Comparison of ENCODE assay signal across 7 cellular contexts in the genomic region with DNA sequence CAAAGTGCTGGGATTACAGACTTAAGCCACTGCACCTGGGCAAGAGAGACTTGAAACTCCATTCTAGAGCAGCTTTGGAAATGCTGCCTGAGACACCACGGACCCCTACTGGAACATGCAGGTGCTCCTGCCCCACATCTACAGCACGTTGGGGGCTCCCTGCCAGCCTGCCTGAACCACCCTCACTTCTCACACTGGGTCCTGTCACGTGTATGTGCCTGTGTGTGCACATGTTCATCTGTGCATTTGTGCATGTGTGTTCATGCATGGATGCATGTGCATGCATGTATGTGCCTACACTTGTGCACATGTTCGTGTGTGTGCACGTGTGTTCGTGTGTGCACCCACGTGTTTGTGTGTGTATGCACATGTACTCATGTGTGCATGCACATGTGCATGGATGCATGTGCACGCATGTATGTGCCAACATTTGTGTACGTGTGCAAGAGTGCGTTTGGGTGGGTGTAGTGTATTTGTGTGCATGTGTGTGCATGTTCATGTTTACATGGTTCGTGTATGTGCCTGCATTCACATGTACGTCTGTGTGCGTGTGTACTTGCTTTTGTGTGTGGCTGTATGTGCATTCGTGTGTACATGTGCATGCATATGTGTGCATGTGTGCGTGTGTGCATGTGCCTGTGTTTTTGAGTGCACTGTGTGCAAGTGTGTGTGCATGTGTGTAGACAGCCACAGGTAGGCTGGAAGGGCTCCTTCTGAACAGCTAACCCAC.
DNase-seq lines count a peak whose midpoint lies in the region; ATAC-seq, FAIRE-seq and TF ChIP-seq lines count a peak whose summit lies in the region.
"Not testable (repeated sequence)": the region's sequence is repeated elsewhere in the genome, so short reads cannot be mapped to it uniquely, and the experiment has no call there.

No MANE protein-coding gene starts in this region.

- not testable (repeated sequence) for H3K4me3 Mint-ChIP-seq in endothelial cell (ENCODE audit: unreplicated experiment); type B pancreatic cell

- H3K4me1 ChIP-seq in K562 (replicated peaks in 1 of 2; ENCODE audit: control insufficient read depth in 2 of 2, insufficient read depth in 2 of 2, low read length in 2 of 2); prostate gland (replicated peaks): not testable (repeated sequence)

- CTCF ChIA-PET in K562 (lab: Yijun Ruan, JAX; ENCODE audit: low intra/inter-chr PET ratio) = not testable (repeated sequence)

- not testable (repeated sequence) for DNase-seq in HTR-8/SVneo (ENCODE audit: insufficient read length, low spot score); K562 (ENCODE audit: extremely low read depth in 1 of 4, low spot score in 3 of 4); endothelial cell (ENCODE audit: low spot score)
- DNase-seq in inferior parietal cortex (ENCODE audit: extremely low spot score) (peak; percentile 0), mesenteric fat pad (ENCODE audit: low spot score) (peak; percentile 87), prostate gland (ENCODE audit: low spot score) (peak; percentile 3), type B pancreatic cell (ENCODE audit: extremely low spot score, unreplicated experiment) (peak; percentile 58)

- not testable (repeated sequence) for TF ChIP-seq EP300 in K562 (IDR thresholded peaks at IDR 0.05; ENCODE audit: low read length)

- H4K20me1 ChIP-seq in K562 (replicated peaks; ENCODE audit: control insufficient read depth, insufficient read depth, low read length) = not testable (repeated sequence)

- not testable (repeated sequence) for BruUV-seq in K562 (replicated peaks; lab: Mats Ljungman, UMichigan)

- peaks cover 15% of the 10 kb centered on the region for H3K9me3 Mint-ChIP-seq in endothelial cell (ENCODE audit: unreplicated experiment)
- not testable (repeated sequence) for H3K9me3 Mint-ChIP-seq in type B pancreatic cell

- intact Hi-C loops in K562 (cut with micrococcal nuclease); prostate gland (cut with DNase I): not testable (repeated sequence)

- not testable (repeated sequence) for H3K36me3 ChIP-seq in K562 (ENCODE audit: control insufficient read depth, insufficient read depth, low read length); prostate gland

- H3K36me3 Mint-ChIP-seq in endothelial cell (ENCODE audit: low read depth, unreplicated experiment); type B pancreatic cell: not testable (repeated sequence)

- FAIRE-seq in HTR-8/SVneo (lab: Jason Lieb, UNC) (peak; percentile 91), K562 (lab: Jason Lieb, UNC) (peak; percentile 51)

- H3K4me1 Mint-ChIP-seq in endothelial cell (ENCODE audit: unreplicated experiment); type B pancreatic cell (ENCODE audit: unreplicated experiment): not testable (repeated sequence)

- not testable (repeated sequence) for TF ChIP-seq CTCF in K562 (IDR thresholded peaks at IDR 0.05 in 2 of 3, conservative IDR thresholded peaks at IDR 0.05 in 1 of 3; ENCODE audit: insufficient read depth in 2 of 3, low read depth in 1 of 3, low read length in 3 of 3); endothelial cell (IDR thresholded peaks at IDR 0.05; ENCODE audit: unreplicated experiment); prostate gland (IDR thresholded peaks at IDR 0.05); type B pancreatic cell (conservative IDR thresholded peaks at IDR 0.05)

- H2AFZ ChIP-seq in K562 (ENCODE audit: low read depth, low read length) = not testable (repeated sequence)

- not testable (repeated sequence) for TF ChIP-seq POLR2A in K562 (conservative IDR thresholded peaks at IDR 0.05); prostate gland (IDR thresholded peaks at IDR 0.05)

- not testable (repeated sequence) for H3K4me3 ChIP-seq in K562, prostate gland

- H3K27ac ChIP-seq in K562 (ENCODE audit: extremely low read depth, low read depth, low read length); prostate gland: not testable (repeated sequence)

- not testable (repeated sequence) for TF ChIP-seq RAD21 in K562 (CRISPR knock-in tag; conservative IDR thresholded peaks at IDR 0.05 in 1 of 2, IDR thresholded peaks at IDR 0.05 in 1 of 2)

- 0% methylated on average over 14 of the region's 15 CpGs for whole genome bisulfite sequencing in K562 (ENCODE audit: insufficient coverage, low coverage, missing lambda C conversion rate)
- 77% methylated on average over 15 of the region's 15 CpGs for WGBS in prostate gland

- not testable (repeated sequence) for H3K9me3 ChIP-seq in K562 (replicated peaks; ENCODE audit: control insufficient read depth, insufficient read depth, low read depth, low read length); prostate gland

- H3K79me2 ChIP-seq in K562 (ENCODE audit: control insufficient read depth, insufficient read depth, low read length) = not testable (repeated sequence)

- peaks cover 16% of the 10 kb centered on the region for H3K27me3 Mint-ChIP-seq in endothelial cell (ENCODE audit: unreplicated experiment)
- H3K27me3 Mint-ChIP-seq in type B pancreatic cell = not testable (repeated sequence)

- not testable (repeated sequence) for H3K27me3 ChIP-seq in K562 (ENCODE audit: control insufficient read depth in 2 of 2, insufficient read depth in 2 of 2, low read length in 2 of 2); prostate gland (replicated peaks; ENCODE audit: insufficient read depth)

- H3K27ac Mint-ChIP-seq in endothelial cell (ENCODE audit: unreplicated experiment) = peak overlapping the region; percentile 48
- not testable (repeated sequence) for H3K27ac Mint-ChIP-seq in type B pancreatic cell

- H3K4me2 ChIP-seq in K562 (ENCODE audit: insufficient read depth, low read length) = not testable (repeated sequence)

- not testable (repeated sequence) for H3K9me1 ChIP-seq in K562 (ENCODE audit: control insufficient read depth, insufficient read depth, low read length)

- in situ Hi-C loops in K562 (cut with MboI) = not testable (repeated sequence)

- POLR2A ChIA-PET in K562 (lab: Yijun Ruan, JAX) = not testable (repeated sequence)

- H3K9ac ChIP-seq in K562 (ENCODE audit: insufficient read depth in 1 of 2, low read depth in 2 of 2, low read length in 2 of 2) = not testable (repeated sequence)

- not testable (repeated sequence) for ATAC-seq in K562
